Comparison of ENCODE assay signal across 1 cellular context in the genomic region with DNA sequence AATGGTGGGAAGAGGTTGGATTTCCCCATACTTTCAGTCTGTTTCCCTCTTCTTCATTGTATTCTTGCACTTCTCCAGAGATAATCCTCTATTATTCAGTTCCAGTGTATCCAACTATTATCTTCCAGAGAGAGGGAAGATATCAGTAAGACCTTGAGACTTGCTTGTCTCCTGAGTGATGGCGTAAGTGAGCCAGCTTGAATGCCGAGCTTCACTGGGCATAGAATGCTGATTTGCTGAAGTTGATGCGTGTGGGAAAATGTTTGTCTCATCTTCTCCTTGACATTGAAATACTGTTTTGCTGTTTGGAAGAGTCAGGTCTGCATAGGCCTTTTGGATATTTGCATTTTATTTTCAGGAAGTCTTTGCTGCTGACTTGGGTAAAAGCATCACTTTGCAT.
TF ChIP-seq lines count a peak whose summit lies in the region.

No MANE protein-coding gene starts in this region.

TF ChIP-seq in neural cell, 6 proteins besides CTCF, POLR2A, EP300 and RAD21 (continued from another document):
- TF ChIP-seq TAF1 (IDR thresholded peaks at IDR 0.05; ENCODE audit: low read depth), result no peak
- TF ChIP-seq POLR2AphosphoS5 (IDR thresholded peaks at IDR 0.05), result peak; percentile 7
